Comparison of ENCODE assay signal across 29 cellular contexts in genomic region chr18:32767400-32767799, GRCh38. TPM values are rescaled to one million over a fixed set of nuclear protein-coding genes. Genes with fewer than 3 reads are reported as not detected.
DNase-seq lines count a peak whose midpoint lies in the region; ATAC-seq and TF ChIP-seq lines count a peak whose summit lies in the region.
"Had no signal": no experiment of that assay in that cellular context is flagged by ENCODE, and none has a peak within 500 bp of the region (broad histone marks: within the 10 kb centered on the region; RNA-seq: fewer than 3 reads in every experiment).

No MANE protein-coding gene starts in this region.

- intact Hi-C loops in left ventricle myocardium inferior (cut with micrococcal nuclease) = no loop called here

- H3K27me3 Mint-ChIP-seq in WTC11 (ENCODE audit: low read depth) = peaks cover 23% of the 10 kb centered on the region

- H3K9me3 ChIP-seq in cardiac muscle cell (ENCODE audit: low read depth) = no peaks in the 10 kb centered on the region
- H3K9me3 ChIP-seq in left ventricle myocardium inferior (replicated peaks) = no peaks in the 10 kb centered on the region
- H3K9me3 ChIP-seq in mesenchymal stem cell (ENCODE audit: control insufficient read depth, low read length) = no peaks in the 10 kb centered on the region
- H3K9me3 ChIP-seq: A549, lower lobe of right lung, testis had no signal

- H3K4me1 ChIP-seq in cardiac muscle cell (ENCODE audit: low read depth) (peaks cover 54% of the 10 kb centered on the region), left ventricle myocardium inferior (peaks cover 23% of the 10 kb centered on the region), mesenchymal stem cell (ENCODE audit: control insufficient read depth, insufficient read depth, low read depth, low read length) (peaks cover 24% of the 10 kb centered on the region)
- H3K4me1 ChIP-seq: A549 had no signal

- peaks cover 23% of the 10 kb centered on the region for H3K4me1 Mint-ChIP-seq in WTC11
- H3K4me1 Mint-ChIP-seq: natural killer cell had no signal

- H2AFZ ChIP-seq in mesenchymal stem cell (ENCODE audit: low read depth, low read length) = no peak overlapping the region
- H2AFZ ChIP-seq: hepatocyte had no signal

- H2BK12ac ChIP-seq in mesenchymal stem cell (ENCODE audit: low read length in 2 of 2) = no peak overlapping the region

- CTCF ChIA-PET in WTC11 (lab: Charles Lee) = no interaction called here

- H4K91ac ChIP-seq in mesenchymal stem cell (ENCODE audit: low read length) = no peak overlapping the region

- no peak overlapping the region for H3K18ac ChIP-seq in mesenchymal stem cell (ENCODE audit: low read depth in 1 of 2, low read length in 2 of 2)

- POLR2A ChIA-PET in WTC11 (lab: Charles Lee) = no interaction called here

- no peak for TF ChIP-seq CTCF in cardiac muscle cell (IDR thresholded peaks at IDR 0.05; ENCODE audit: low read depth, low read length)
- TF ChIP-seq CTCF in left ventricle myocardium inferior (IDR thresholded peaks at IDR 0.05; ENCODE audit: borderline replicate concordance) = no peak
- no peak for TF ChIP-seq CTCF in WTC11 (IDR thresholded peaks at IDR 0.05)

- H2BK5ac ChIP-seq in mesenchymal stem cell (ENCODE audit: low read depth, low read length, poor library complexity, severe bottlenecking) = no peak overlapping the region

- DNase-seq in cardiac muscle cell (ENCODE audit: low read depth in 1 of 2, low spot score in 1 of 2) (no peak), left ventricle myocardium inferior (no peak), NCI-H774 (lab: John Stamatoyannopoulos, UW) (peak; percentile 29), mesenchymal stem cell (peak; percentile 63), HUDEP-2 (lab: John Stamatoyannopoulos, UW; ENCODE audit: unreplicated experiment in 76 of 76) (no peak), WTC11 (ENCODE audit: low spot score) (no peak)
- DNase-seq in activated CD4-positive, CD25-positive, alpha-beta regulatory T cell (lab: John Stamatoyannopoulos, UW) = no peak
- DNase-seq: activated CD4-positive, alpha-beta T cell treated with anti-CD3 and anti-CD28 coated beads for 36 hours; activated CD8-positive, alpha-beta T cell treated with anti-CD3 and anti-CD28 coated beads, Interleukin-2, amount 10 ng/mL, durations not matched to agents 7 days and 5 days; anterior cingulate cortex; CD4-positive, CD25-positive, alpha-beta regulatory T cell; H9; kidney glomerular epithelial cell; lower lobe of right lung; natural killer cell; NCI-H2171 treated with DMSO at 0.1 percent for 48 hours; NCI-H524; small intestine; testis had no signal

- peak overlapping the region; percentile 39 for H3K27ac ChIP-seq in cardiac muscle cell
- no peak overlapping the region for H3K27ac ChIP-seq in left ventricle myocardium inferior (replicated peaks)
- H3K27ac ChIP-seq in mesenchymal stem cell (ENCODE audit: low read length, poor library complexity, severe bottlenecking) = no peak overlapping the region
- H3K27ac ChIP-seq: A549, hepatocyte, lower lobe of right lung, testis had no signal

- no peaks in the 10 kb centered on the region for H3K36me3 Mint-ChIP-seq in WTC11
- H3K36me3 Mint-ChIP-seq: activated naive CD8-positive, alpha-beta T cell; CD4-positive, CD25-positive, alpha-beta regulatory T cell; natural killer cell had no signal

- no peak overlapping the region for H2AK5ac ChIP-seq in mesenchymal stem cell (ENCODE audit: low read length, severe bottlenecking)

- ATAC-seq in HG03280 (IDR thresholded peaks at IDR 0.05; ENCODE audit: unreplicated experiment) (no peak), WTC11 (no peak)
- ATAC-seq: A549; activated CD4-positive, alpha-beta T cell treated with anti-CD3 and anti-CD28 coated beads for 36 hours; activated CD8-positive, alpha-beta T cell treated with anti-CD3 and anti-CD28 coated beads, Interleukin-2, amount 10 ng/mL, durations not matched to agents 7 days and 5 days; lower lobe of right lung; natural killer cell had no signal

- H3K4me3 ChIP-seq in cardiac muscle cell (peak overlapping the region; percentile 85), left ventricle myocardium inferior (no peak overlapping the region), mesenchymal stem cell (ENCODE audit: insufficient read depth in 1 of 2, low read depth in 1 of 2, low read length in 2 of 2) (no peak overlapping the region)
- H3K4me3 ChIP-seq: A549, hepatocyte, lower lobe of right lung, testis had no signal

- H4K8ac ChIP-seq in mesenchymal stem cell (ENCODE audit: low read length) = no peak overlapping the region

- no peak overlapping the region for H3K9ac ChIP-seq in mesenchymal stem cell (ENCODE audit: low read length)

- no peaks in the 10 kb centered on the region for H3K9me3 Mint-ChIP-seq in WTC11
- H3K9me3 Mint-ChIP-seq: activated T-helper 2 cell treated with anti-CD3 and anti-CD28 coated beads, Interferon-gamma antibody, Interleukin-2, Interleukin-4, amounts not matched to agents 10 μg/mL and 5 μg/mL and 100 μg/mL, durations not matched to agents 14 hours and 24 hours and 36 hours; H9; natural killer cell; stimulated activated naive CD8-positive, alpha-beta T cell treated with anti-CD3 and anti-CD28 coated beads, Interleukin-15, Interleukin-2, amounts not matched to agents 100 ng/mL and 50 ng/mL, for 24 hours; T-helper 2 cell treated with Interferon-gamma antibody and Interleukin-4, amounts not matched to agents 5 μg/mL and 100 μg/mL, for 36 hours had no signal

- no peak overlapping the region for H3K4me3 Mint-ChIP-seq in WTC11
- H3K4me3 Mint-ChIP-seq: activated CD4-positive, alpha-beta T cell treated with anti-CD3 and anti-CD28 coated beads for 36 hours; activated CD8-positive, alpha-beta T cell treated with anti-CD3 and anti-CD28 coated beads, Interleukin-2, amount 10 ng/mL, durations not matched to agents 7 days and 5 days; activated naive CD8-positive, alpha-beta T cell; CD4-positive, CD25-positive, alpha-beta regulatory T cell; natural killer cell; stimulated activated naive CD8-positive, alpha-beta T cell treated with anti-CD3 and anti-CD28 coated beads, Interleukin-15, Interleukin-2, amounts not matched to agents 100 ng/mL and 50 ng/mL, for 24 hours; T-helper 2 cell treated with Interferon-gamma antibody and Interleukin-4, amounts not matched to agents 5 μg/mL and 100 μg/mL, for 36 hours had no signal

- H2BK120ac ChIP-seq in mesenchymal stem cell (ENCODE audit: low read depth, low read length) = no peak overlapping the region

- H3K27me3 ChIP-seq in cardiac muscle cell (no peaks in the 10 kb centered on the region), left ventricle myocardium inferior (ENCODE audit: low read depth) (peaks cover 73% of the 10 kb centered on the region), mesenchymal stem cell (ENCODE audit: control insufficient read depth in 1 of 2, insufficient read depth in 1 of 2, low read length in 2 of 2) (peaks cover 11 to 44% of the 10 kb centered on the region in 2 experiments)
- H3K27me3 ChIP-seq: testis had no signal

- no peaks in the 10 kb centered on the region for H3K36me3 ChIP-seq in cardiac muscle cell
- H3K36me3 ChIP-seq in left ventricle myocardium inferior = no peaks in the 10 kb centered on the region
- no peaks in the 10 kb centered on the region for H3K36me3 ChIP-seq in mesenchymal stem cell (ENCODE audit: control insufficient read depth in 1 of 2, insufficient read depth in 2 of 2, low read depth in 1 of 2, low read length in 2 of 2)
- H3K36me3 ChIP-seq: lower lobe of right lung had no signal

- no peak overlapping the region for H2BK15ac ChIP-seq in mesenchymal stem cell (ENCODE audit: low read depth, poor library complexity, severe bottlenecking)

- H3K79me1 ChIP-seq in mesenchymal stem cell (replicated peaks; ENCODE audit: low read length, poor library complexity, severe bottlenecking) = peaks cover 3% of the 10 kb centered on the region

- no peak overlapping the region for H3K23ac ChIP-seq in mesenchymal stem cell (ENCODE audit: low read length in 2 of 2)

- no peak overlapping the region for H3K4ac ChIP-seq in mesenchymal stem cell (ENCODE audit: low read depth in 1 of 2, low read length in 2 of 2)

- 94% methylated on average over 3 of the region's 3 CpGs for WGBS in mesenchymal stem cell

- no peak overlapping the region for H3K27ac Mint-ChIP-seq in WTC11
- H3K27ac Mint-ChIP-seq: activated CD4-positive, alpha-beta T cell treated with anti-CD3 and anti-CD28 coated beads for 36 hours; activated CD8-positive, alpha-beta T cell treated with anti-CD3 and anti-CD28 coated beads, Interleukin-2, amount 10 ng/mL, durations not matched to agents 7 days and 5 days; activated naive CD8-positive, alpha-beta T cell; activated T-helper 2 cell treated with anti-CD3 and anti-CD28 coated beads, Interferon-gamma antibody, Interleukin-2, Interleukin-4, amounts not matched to agents 10 μg/mL and 5 μg/mL and 100 μg/mL, durations not matched to agents 14 hours and 24 hours and 36 hours; H9; natural killer cell; stimulated activated naive CD8-positive, alpha-beta T cell treated with anti-CD3 and anti-CD28 coated beads, Interleukin-15, Interleukin-2, amounts not matched to agents 100 ng/mL and 50 ng/mL, for 24 hours; T-helper 2 cell treated with Interferon-gamma antibody and Interleukin-4, amounts not matched to agents 5 μg/mL and 100 μg/mL, for 36 hours had no signal

- H3K14ac ChIP-seq in mesenchymal stem cell (ENCODE audit: low read length in 2 of 2) = no peak overlapping the region

- H3K4me2 ChIP-seq in mesenchymal stem cell (ENCODE audit: low read length, poor library complexity, severe bottlenecking) = no peak overlapping the region
- H3K4me2 ChIP-seq: A549, hepatocyte had no signal

TF ChIP-seq in WTC11, 78 proteins besides CTCF, POLR2A, EP300 and RAD21:
- TF ChIP-seq TP53 (CRISPR knock-in tag; IDR thresholded peaks at IDR 0.05) (no peak), USF1 (CRISPR knock-in tag; IDR thresholded peaks at IDR 0.05) (no peak), KAT7 (CRISPR knock-in tag; IDR thresholded peaks at IDR 0.05; ENCODE audit: borderline replicate concordance) (no peak), SMAD4 (CRISPR knock-in tag; IDR thresholded peaks at IDR 0.05) (no peak)
TF ChIP-seq in WTC11: peak in this region for 0.

RNA-seq across cellular contexts. Expression of gene KLHL14, which starts 5.4 kb away (rescaled TPM):
- total RNA-seq in cardiac muscle cell (69.8 and 88.0 TPM in 2 replicates), left ventricle myocardium inferior (not detected), WTC11 (2021) (3.9 to 4.8 TPM (median 4.3 TPM) in 3 replicates)
- 45.8 and 54.8 TPM in 2 replicates for polyA plus RNA-seq in cardiac muscle cell
- 18.0 TPM for polyA plus RNA-seq in mesenchymal stem cell (2013, experiment 1 of 2)
- 17.8 TPM for polyA plus RNA-seq in mesenchymal stem cell (2013, experiment 2 of 2)
- total RNA-seq: activated CD4-positive, alpha-beta T cell treated with anti-CD3 and anti-CD28 coated beads for 36 hours; activated CD8-positive, alpha-beta T cell treated with anti-CD3 and anti-CD28 coated beads, Interleukin-2, amount 10 ng/mL, durations not matched to agents 7 days and 5 days; activated T-helper 2 cell treated with anti-CD3 and anti-CD28 coated beads, Interferon-gamma antibody, Interleukin-2, Interleukin-4, amounts not matched to agents 10 μg/mL and 5 μg/mL and 100 μg/mL, durations not matched to agents 14 hours and 24 hours and 36 hours; CD4-positive, CD25-positive, alpha-beta regulatory T cell; LHCN-M2; osteocyte; RPMI7951 had no signal
- polyA plus RNA-seq: A549 had no signal

Comparison
In these comparisons a context has a peak if more than half of its experiments do, and no peak if none do; other contexts are left out.
1. RNA of gene KLHL14, which starts 5.4 kb away (total RNA-seq): 69.8 to 88.0 TPM in cardiac muscle cell; 3.9 to 4.8 TPM in WTC11 and not detected in left ventricle myocardium inferior (single experiment); every median in the first group is over 10 times any median in the second.
2. DNase-seq: peak in NCI-H774 (single experiment) and mesenchymal stem cell (single experiment); none in cardiac muscle cell (0 of 2), left ventricle myocardium inferior (single experiment), activated CD4-positive, CD25-positive, alpha-beta regulatory T cell (0 of 4), HUDEP-2 (0 of 76) and WTC11 (single experiment).